Comparison of ENCODE assay signal across 8 cellular contexts in the genomic region with DNA sequence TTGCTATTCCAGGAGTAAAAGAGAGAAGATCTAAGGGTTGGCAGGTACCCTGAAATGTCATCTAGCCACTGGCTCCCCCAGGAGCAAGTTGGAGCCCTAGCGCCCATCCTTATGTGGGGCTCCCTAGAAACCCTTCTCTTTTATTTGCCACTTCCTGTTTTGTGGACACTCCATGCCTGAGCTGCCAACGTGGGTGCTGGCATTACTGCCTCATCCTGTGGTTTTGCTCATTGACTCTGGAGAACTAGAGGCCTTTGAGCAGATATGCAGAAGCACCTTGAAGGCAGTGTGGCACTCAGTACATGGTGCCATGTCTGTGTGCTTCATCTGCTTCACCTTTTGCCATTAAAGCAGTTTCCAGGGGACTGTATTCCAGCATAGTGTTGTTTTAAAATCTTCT. TPM values are rescaled to one million over a fixed set of nuclear protein-coding genes. Genes with fewer than 3 reads are reported as not detected.
DNase-seq lines count a peak whose midpoint lies in the region; ATAC-seq and TF ChIP-seq lines count a peak whose summit lies in the region.

No MANE protein-coding gene starts in this region.

- no peaks in the 10 kb centered on the region for H3K9me2 ChIP-seq in DOHH2 (replicated peaks; ENCODE audit: control insufficient read depth, low read length)

- H4K20me1 ChIP-seq in DOHH2 (ENCODE audit: control insufficient read depth, insufficient read depth, low read depth, low read length), result peaks cover 13% of the 10 kb centered on the region; the same call in 1 of the 2 replicates

- H3K79me2 ChIP-seq in DOHH2 (ENCODE audit: control insufficient read depth, low read length), result peaks cover 100% of the 10 kb centered on the region

- no peaks in the 10 kb centered on the region for H3K27me3 Mint-ChIP-seq in activated naive CD8-positive, alpha-beta T cell treated with anti-CD3 and anti-CD28 coated beads, Interleukin-2, amount 50 U/mL, for 24 hours
- H3K27me3 Mint-ChIP-seq in naive thymus-derived CD8-positive, alpha-beta T cell, result no peaks in the 10 kb centered on the region

- peak overlapping the region; percentile 46 for H3K4me3 ChIP-seq in DOHH2 (ENCODE audit: low read length)
- no peak overlapping the region for H3K4me3 ChIP-seq in tibial nerve

- H3K4me1 ChIP-seq in DOHH2 (ENCODE audit: control insufficient read depth, low read length) (peaks cover 86% of the 10 kb centered on the region), tibial nerve (peaks cover 0 to 75% (median 35%) of the 10 kb centered on the region in 4 donors)

- DNase-seq in NCI-H2029 treated with DMSO at 0.1 percent for 48 hours (lab: John Stamatoyannopoulos, UW), result peak; percentile 14
- peak; percentile 59 for DNase-seq in activated naive CD8-positive, alpha-beta T cell treated with anti-CD3 and anti-CD28 coated beads, Interleukin-2, amount 50 U/mL, for 24 hours
- DNase-seq in naive thymus-derived CD8-positive, alpha-beta T cell, result peak in 3 of 10 donors; percentile 10 to 23 (median 16)
- DNase-seq in NCI-H2196 (lab: John Stamatoyannopoulos, UW; ENCODE audit: unreplicated experiment), result no peak
- no peak for DNase-seq in tibial nerve (ENCODE audit: low spot score in 2 of 2)
- no peak for DNase-seq in D341Med (ENCODE audit: low spot score)
- no peak for DNase-seq in AG20443 (ENCODE audit: low spot score)

- H3K4me1 Mint-ChIP-seq in activated naive CD8-positive, alpha-beta T cell treated with anti-CD3 and anti-CD28 coated beads, Interleukin-2, amount 50 U/mL, for 24 hours, result peaks cover 94% of the 10 kb centered on the region
- H3K4me1 Mint-ChIP-seq in naive thymus-derived CD8-positive, alpha-beta T cell, result peaks cover 51 to 92% (median 87%) of the 10 kb centered on the region in 4 donors

- no peak for TF ChIP-seq CTCF in DOHH2 (IDR thresholded peaks at IDR 0.05; ENCODE audit: low read depth, low read length, poor library complexity, severe bottlenecking)
- TF ChIP-seq CTCF in tibial nerve (IDR thresholded peaks at IDR 0.05), result no peak

- H3K36me3 ChIP-seq in DOHH2 (ENCODE audit: control insufficient read depth, low read length) (peaks cover 94% of the 10 kb centered on the region), tibial nerve (peaks cover 0 to 32% (median 0%) of the 10 kb centered on the region in 3 donors)

- 53 to 64% methylated on average over 2 of the region's 2 CpGs for WGBS in tibial nerve, 2 donors

- TF ChIP-seq POLR2A in tibial nerve (IDR thresholded peaks at IDR 0.05), result no peak

- H3K27ac ChIP-seq in DOHH2 (ENCODE audit: low read depth, low read length), result peak overlapping the region; percentile 95
- peak overlapping the region in 1 of 4 donors; percentile 6 for H3K27ac ChIP-seq in tibial nerve

- H3K36me3 Mint-ChIP-seq in activated naive CD8-positive, alpha-beta T cell treated with anti-CD3 and anti-CD28 coated beads, Interleukin-2, amount 50 U/mL, for 24 hours (ENCODE audit: low read depth), result peaks cover 86% of the 10 kb centered on the region
- peaks cover 7 to 52% (median 21%) of the 10 kb centered on the region in 3 donors for H3K36me3 Mint-ChIP-seq in naive thymus-derived CD8-positive, alpha-beta T cell

- peak in 1 of 2 donors; percentile 22 for TF ChIP-seq EP300 in tibial nerve (IDR thresholded peaks at IDR 0.05)

- peak overlapping the region; percentile 74 for H3K4me3 Mint-ChIP-seq in activated naive CD8-positive, alpha-beta T cell treated with anti-CD3 and anti-CD28 coated beads, Interleukin-2, amount 50 U/mL, for 24 hours
- H3K4me3 Mint-ChIP-seq in naive thymus-derived CD8-positive, alpha-beta T cell, result peak overlapping the region in 8 of 10 donors; percentile 4 to 85 (median 67)

- peaks cover 50% of the 10 kb centered on the region for H3F3A ChIP-seq in DOHH2 (ENCODE audit: control insufficient read depth, insufficient read depth)

- peak overlapping the region; percentile 96 for H3K4me2 ChIP-seq in DOHH2 (ENCODE audit: low read length)

- H3K9me3 Mint-ChIP-seq in activated naive CD8-positive, alpha-beta T cell treated with anti-CD3 and anti-CD28 coated beads, Interleukin-2, amount 50 U/mL, for 24 hours, result no peaks in the 10 kb centered on the region
- peaks cover 0 to 9% (median 0%) of the 10 kb centered on the region in 9 donors for H3K9me3 Mint-ChIP-seq in naive thymus-derived CD8-positive, alpha-beta T cell

- ATAC-seq in activated naive CD8-positive, alpha-beta T cell treated with anti-CD3 and anti-CD28 coated beads, Interleukin-2, amount 50 U/mL, for 24 hours, result peak; percentile 7
- peak; percentile 14 to 24 for ATAC-seq in naive thymus-derived CD8-positive, alpha-beta T cell

- H3K27ac Mint-ChIP-seq in activated naive CD8-positive, alpha-beta T cell treated with anti-CD3 and anti-CD28 coated beads, Interleukin-2, amount 50 U/mL, for 24 hours, result peak overlapping the region; percentile 96
- H3K27ac Mint-ChIP-seq in naive thymus-derived CD8-positive, alpha-beta T cell, result peak overlapping the region; percentile 73 to 99 (median 94)

- POLR2A ChIA-PET in naive thymus-derived CD8-positive, alpha-beta T cell (lab: Charles Lee), result interaction anchor here (1.0 to 4.6 kb wide), 3 partner anchors 8 to 702 kb away, joined by 3 to 116 read pairs (median 4); a partner anchor contains a TSS

- H3K27me3 ChIP-seq in DOHH2 (ENCODE audit: control insufficient read depth, low read length), result no peaks in the 10 kb centered on the region
- H3K27me3 ChIP-seq in tibial nerve, result no peaks in the 10 kb centered on the region

- no peaks in the 10 kb centered on the region for H3K9me3 ChIP-seq in DOHH2 (ENCODE audit: control insufficient read depth, insufficient read depth, low read length)
- H3K9me3 ChIP-seq in tibial nerve, result no peaks in the 10 kb centered on the region

RNA-seq across cellular contexts. Expression of a gene that starts 8.1 kb away (rescaled TPM):
- total RNA-seq in naive thymus-derived CD8-positive, alpha-beta T cell, result 100 to 1,000 TPM; 108 to 109 TPM
- 10 to 100 TPM; 25.5 to 31.0 (median 26.0) TPM for polyA plus RNA-seq in naive thymus-derived CD8-positive, alpha-beta T cell
- 100 to 1,000 TPM in 1 of 4 donors, 10 to 100 TPM in 3; 37.2 to 139 (median 78.1) TPM for total RNA-seq in tibial nerve

Comparison
In these comparisons a context has a peak if more than half of its experiments do, and no peak if none do; other contexts are left out.
1. DNase-seq: peak in NCI-H2029 treated with DMSO at 0.1 percent for 48 hours (single experiment) and activated naive CD8-positive, alpha-beta T cell treated with anti-CD3 and anti-CD28 coated beads, Interleukin-2, amount 50 U/mL, for 24 hours (single experiment); none in NCI-H2196 (single experiment), tibial nerve (0 of 2), D341Med (single experiment) and AG20443 (single experiment).